Comparison of ENCODE assay signal across 10 cellular contexts in the genomic region with DNA sequence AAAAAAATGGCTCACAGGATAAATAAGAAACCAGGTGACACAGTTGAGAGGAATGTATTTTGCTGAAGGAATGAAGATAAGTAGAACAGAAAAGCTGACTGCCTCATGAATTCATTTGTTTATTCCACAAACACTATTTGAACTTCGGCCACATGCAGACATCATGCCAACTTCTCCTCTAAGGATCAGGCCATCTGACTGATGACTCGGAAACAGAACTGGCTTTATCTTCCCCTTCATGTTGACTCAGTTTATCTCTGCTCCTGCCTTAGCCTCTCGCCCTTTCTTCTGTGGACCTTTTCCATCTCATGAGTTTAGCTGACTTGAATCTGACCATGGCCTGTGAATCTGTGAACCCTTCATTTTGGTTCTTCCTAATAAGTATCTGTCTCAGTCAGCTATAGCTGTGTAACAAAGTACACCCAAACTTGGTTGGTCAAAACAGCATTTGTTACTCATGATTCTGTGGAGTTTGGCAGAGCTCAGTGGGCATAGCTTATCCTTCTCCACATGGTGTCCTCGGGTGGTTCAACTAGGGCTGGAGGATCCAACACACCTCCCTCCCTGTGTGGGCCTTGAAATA. TPM values are rescaled to one million over a fixed set of nuclear protein-coding genes. Genes with fewer than 3 reads are reported as not detected.
DNase-seq lines count a peak whose midpoint lies in the region; ATAC-seq, FAIRE-seq and TF ChIP-seq lines count a peak whose summit lies in the region.
"Had no signal": no experiment of that assay in that cellular context is flagged by ENCODE, and none has a peak within 500 bp of the region (broad histone marks: within the 10 kb centered on the region; RNA-seq: fewer than 3 reads in every experiment).

No MANE protein-coding gene starts in this region.

- no peak for DNase-seq in activated T-cell treated with anti-CD3 and anti-CD28 coated beads, Interleukin-2, amount 50 U/mL, for 24 hours
- no peak for DNase-seq in activated T-cell treated with anti-CD3 and anti-CD28 coated beads, Interleukin-2, amount 50 U/mL, for 4 hours
- DNase-seq in activated T-helper 2 cell treated with anti-CD3 and anti-CD28 coated beads, Interferon-gamma antibody, Interleukin-2, Interleukin-4, amounts not matched to agents 10 μg/mL and 5 μg/mL and 100 μg/mL, durations not matched to agents 14 hours and 24 hours and 36 hours (ENCODE audit: low spot score): no peak
- DNase-seq in hepatocyte (ENCODE audit: low spot score) (peak; percentile 64), tibial artery (no peak), frontal cortex (ENCODE audit: low spot score in 2 of 2) (no peak), T1000 (lab: John Stamatoyannopoulos, UW) (no peak), SK-N-DZ (ENCODE audit: low spot score) (no peak)
- DNase-seq: activated CD4-positive, CD25-positive, alpha-beta regulatory T cell had no signal

- H3K4me3 ChIP-seq in hepatocyte: no peak overlapping the region
- no peak overlapping the region for H3K4me3 ChIP-seq in tibial artery
- H3K4me3 ChIP-seq: neural progenitor cell had no signal

- H3K4me1 Mint-ChIP-seq in activated T-cell treated with anti-CD3 and anti-CD28 coated beads, Interleukin-2, amount 50 U/mL, for 24 hours (ENCODE audit: low read depth): peaks cover 46% of the 10 kb centered on the region
- peaks cover 48% of the 10 kb centered on the region for H3K4me1 Mint-ChIP-seq in activated T-cell treated with anti-CD3 and anti-CD28 coated beads, Interleukin-2, amount 50 U/mL, for 4 hours (ENCODE audit: low read depth)
- H3K4me1 Mint-ChIP-seq in activated T-helper 2 cell treated with anti-CD3 and anti-CD28 coated beads, Interferon-gamma antibody, Interleukin-2, Interleukin-4, amounts not matched to agents 10 μg/mL and 5 μg/mL and 100 μg/mL, durations not matched to agents 14 hours and 24 hours and 36 hours (ENCODE audit: low read depth): peaks cover 44% of the 10 kb centered on the region
- H3K4me1 Mint-ChIP-seq: neural progenitor cell had no signal

- no peak overlapping the region for H2AFZ ChIP-seq in hepatocyte
- H2AFZ ChIP-seq: neural progenitor cell had no signal

- H3K79me2 ChIP-seq in hepatocyte: no peaks in the 10 kb centered on the region

- peak overlapping the region; percentile 28 for H3K4me2 ChIP-seq in hepatocyte
- H3K4me2 ChIP-seq: neural progenitor cell had no signal

- H3K9me3 Mint-ChIP-seq in activated T-cell treated with anti-CD3 and anti-CD28 coated beads, Interleukin-2, amount 50 U/mL, for 24 hours: peaks cover 7% of the 10 kb centered on the region
- peaks cover 6% of the 10 kb centered on the region for H3K9me3 Mint-ChIP-seq in activated T-cell treated with anti-CD3 and anti-CD28 coated beads, Interleukin-2, amount 50 U/mL, for 4 hours
- peaks cover 8% of the 10 kb centered on the region for H3K9me3 Mint-ChIP-seq in activated T-helper 2 cell treated with anti-CD3 and anti-CD28 coated beads, Interferon-gamma antibody, Interleukin-2, Interleukin-4, amounts not matched to agents 10 μg/mL and 5 μg/mL and 100 μg/mL, durations not matched to agents 14 hours and 24 hours and 36 hours

- 55% methylated on average over 4 of the region's 4 CpGs for WGBS in hepatocyte (ENCODE audit: low lambda C conversion rate, missing lambda C conversion rate)

- intact Hi-C loops in activated T-helper 2 cell treated with anti-CD3 and anti-CD28 coated beads, Interferon-gamma antibody, Interleukin-2, Interleukin-4, amounts not matched to agents 10 μg/mL and 5 μg/mL and 100 μg/mL, durations not matched to agents 14 hours and 24 hours and 36 hours (cut with micrococcal nuclease): loop anchor here (2.0 kb wide), 1 partner anchor 110 kb away; a partner anchor contains a TSS
- intact Hi-C loops in tibial artery (cut with DNase I; ENCODE audit: low total_unique reads): no loop called here

- peak overlapping the region; percentile 89 for H3K27ac ChIP-seq in hepatocyte
- peak overlapping the region; percentile 19 to 53 for H3K27ac ChIP-seq in tibial artery
- H3K27ac ChIP-seq: neural progenitor cell had no signal

- no peaks in the 10 kb centered on the region for H3K9me2 ChIP-seq in hepatocyte (replicated peaks; ENCODE audit: insufficient read depth)

- H3K27me3 Mint-ChIP-seq in activated T-cell treated with anti-CD3 and anti-CD28 coated beads, Interleukin-2, amount 50 U/mL, for 24 hours: no peaks in the 10 kb centered on the region
- H3K27me3 Mint-ChIP-seq in activated T-cell treated with anti-CD3 and anti-CD28 coated beads, Interleukin-2, amount 50 U/mL, for 4 hours (ENCODE audit: low read depth): no peaks in the 10 kb centered on the region
- H3K27me3 Mint-ChIP-seq in activated T-helper 2 cell treated with anti-CD3 and anti-CD28 coated beads, Interferon-gamma antibody, Interleukin-2, Interleukin-4, amounts not matched to agents 10 μg/mL and 5 μg/mL and 100 μg/mL, durations not matched to agents 14 hours and 24 hours and 36 hours (ENCODE audit: low read depth): no peaks in the 10 kb centered on the region

- H3K27me3 ChIP-seq in hepatocyte (no peaks in the 10 kb centered on the region), tibial artery (no peaks in the 10 kb centered on the region)
- H3K27me3 ChIP-seq: neural progenitor cell had no signal

- H3K4me3 Mint-ChIP-seq in activated T-cell treated with anti-CD3 and anti-CD28 coated beads, Interleukin-2, amount 50 U/mL, for 24 hours: no peak overlapping the region
- H3K4me3 Mint-ChIP-seq in activated T-cell treated with anti-CD3 and anti-CD28 coated beads, Interleukin-2, amount 50 U/mL, for 4 hours: no peak overlapping the region
- H3K4me3 Mint-ChIP-seq in activated T-helper 2 cell treated with anti-CD3 and anti-CD28 coated beads, Interferon-gamma antibody, Interleukin-2, Interleukin-4, amounts not matched to agents 10 μg/mL and 5 μg/mL and 100 μg/mL, durations not matched to agents 14 hours and 24 hours and 36 hours (ENCODE audit: low read depth): no peak overlapping the region
- H3K4me3 Mint-ChIP-seq: neural progenitor cell had no signal

- peak overlapping the region; percentile 90 for H3K27ac Mint-ChIP-seq in activated T-cell treated with anti-CD3 and anti-CD28 coated beads, Interleukin-2, amount 50 U/mL, for 24 hours
- H3K27ac Mint-ChIP-seq in activated T-helper 2 cell treated with anti-CD3 and anti-CD28 coated beads, Interferon-gamma antibody, Interleukin-2, Interleukin-4, amounts not matched to agents 10 μg/mL and 5 μg/mL and 100 μg/mL, durations not matched to agents 14 hours and 24 hours and 36 hours: peak overlapping the region; percentile 94
- H3K27ac Mint-ChIP-seq: neural progenitor cell had no signal

- no peak for ATAC-seq in activated T-cell treated with anti-CD3 and anti-CD28 coated beads, Interleukin-2, amount 50 U/mL, for 4 hours

- no peak for FAIRE-seq in frontal cortex (lab: Jason Lieb, UNC)

- H4K20me1 ChIP-seq in hepatocyte (ENCODE audit: insufficient read depth, poor library complexity, severe bottlenecking): no peaks in the 10 kb centered on the region

- no peak for TF ChIP-seq CTCF in hepatocyte (IDR thresholded peaks at IDR 0.05; ENCODE audit: poor library complexity)
- no peak for TF ChIP-seq CTCF in tibial artery (IDR thresholded peaks at IDR 0.05)

- peaks cover 13% of the 10 kb centered on the region for H3K4me1 ChIP-seq in hepatocyte (ENCODE audit: insufficient read depth)
- H3K4me1 ChIP-seq in tibial artery: peaks cover 0 to 28% (median 19%) of the 10 kb centered on the region in 4 donors
- H3K4me1 ChIP-seq: neural progenitor cell had no signal

- no peaks in the 10 kb centered on the region for H3K9me3 ChIP-seq in hepatocyte (ENCODE audit: low read depth)
- H3K9me3 ChIP-seq in tibial artery: no peaks in the 10 kb centered on the region

- no peaks in the 10 kb centered on the region for H3K36me3 Mint-ChIP-seq in activated T-cell treated with anti-CD3 and anti-CD28 coated beads, Interleukin-2, amount 50 U/mL, for 24 hours (ENCODE audit: low read depth)
- H3K36me3 Mint-ChIP-seq in activated T-cell treated with anti-CD3 and anti-CD28 coated beads, Interleukin-2, amount 50 U/mL, for 4 hours (ENCODE audit: insufficient read depth): no peaks in the 10 kb centered on the region
- peaks cover 10% of the 10 kb centered on the region for H3K36me3 Mint-ChIP-seq in activated T-helper 2 cell treated with anti-CD3 and anti-CD28 coated beads, Interferon-gamma antibody, Interleukin-2, Interleukin-4, amounts not matched to agents 10 μg/mL and 5 μg/mL and 100 μg/mL, durations not matched to agents 14 hours and 24 hours and 36 hours (ENCODE audit: low read depth)
- H3K36me3 Mint-ChIP-seq: neural progenitor cell had no signal

- H3K36me3 ChIP-seq in hepatocyte (replicated peaks; ENCODE audit: insufficient read depth, low read depth): no peaks in the 10 kb centered on the region
- H3K36me3 ChIP-seq in tibial artery: no peaks in the 10 kb centered on the region
- H3K36me3 ChIP-seq: neural progenitor cell had no signal

RNA-seq across cellular contexts. Expression of a gene that starts 44.0 kb away (rescaled TPM):
- total RNA-seq in activated T-cell treated with anti-CD3 and anti-CD28 coated beads, Interleukin-2, amount 50 U/mL, for 4 hours: not detected
- not detected in 2 replicates for total RNA-seq in activated T-helper 2 cell treated with anti-CD3 and anti-CD28 coated beads, Interferon-gamma antibody, Interleukin-2, Interleukin-4, amounts not matched to agents 10 μg/mL and 5 μg/mL and 100 μg/mL, durations not matched to agents 14 hours and 24 hours and 36 hours
- total RNA-seq in hepatocyte (0.24 and 0.37 TPM in 2 replicates), frontal cortex (12.6 TPM)
- 0.07 TPM in 2 replicates for polyA plus RNA-seq in hepatocyte
- polyA plus RNA-seq in SK-N-DZ (2014; cell fraction: cytosol; rRNA removed): 7.1 and 8.1 TPM in 2 replicates
- polyA plus RNA-seq in SK-N-DZ (2014; cell fraction: nucleus; rRNA removed): 4.2 and 6.2 TPM in 2 replicates
